8 cellular contexts compared by ENCODE assay signal in genomic region chr15:69760890-69761568, GRCh38.
A peak's percentile ranks its signal among the peaks of the same experiment; 100 is the strongest.
DNase-seq lines count a peak whose midpoint lies in the region; ATAC-seq lines count a peak whose summit lies in the region.

No MANE protein-coding gene starts in this region.

- in situ Hi-C loops in SK-MEL-5 (cut with HindIII; ENCODE audit: low pct_unique_long_range_greater_than_20kb, low sequenced_read_pairs), result no loop called here

- intact Hi-C loops in left cardiac atrium (cut with DNase I), result no loop called here

- ATAC-seq in HG03066 (IDR thresholded peaks at IDR 0.05; ENCODE audit: low read depth, unreplicated experiment), result peak; percentile 63
- peak; percentile 77 to 93 for ATAC-seq in left cardiac atrium

- peak; percentile 66 for DNase-seq in GF-D8 (lab: John Stamatoyannopoulos, UW)
- peak; percentile 80 for DNase-seq in SK-MEL-5 (ENCODE audit: low read depth, low spot score)
- peak; percentile 85 for DNase-seq in activated naive CD4-positive, alpha-beta T cell treated with Interleukin-2 at 50 U/mL for 16 hours
- peak; percentile 72 for DNase-seq in left cardiac atrium
- peak in 3 of 4 experiments; percentile 39 to 77 (median 66) for DNase-seq in stimulated activated CD4-positive, alpha-beta T cell treated with anti-CD3 and anti-CD28 coated beads, Interleukin-1b, Interleukin-23, amount 100 ng/mL, for 24 hours (ENCODE audit: low read depth in 4 of 4, low spot score in 1 of 4)
- DNase-seq in NCI-H748 (lab: John Stamatoyannopoulos, UW; ENCODE audit: unreplicated experiment), result no peak
- DNase-seq in NCI-H2081 (lab: John Stamatoyannopoulos, UW), result no peak

Comparison
In these comparisons a context has a peak if more than half of its experiments do, and no peak if none do; other contexts are left out.
1. DNase-seq: peak in GF-D8 (single experiment), SK-MEL-5 (single experiment), activated naive CD4-positive, alpha-beta T cell treated with Interleukin-2 at 50 U/mL for 16 hours (single experiment), left cardiac atrium (single experiment) and stimulated activated CD4-positive, alpha-beta T cell treated with anti-CD3 and anti-CD28 coated beads, Interleukin-1b, Interleukin-23, amount 100 ng/mL, for 24 hours (3 of 4); none in NCI-H748 (single experiment) and NCI-H2081 (0 of 2).